9 cellular contexts compared by ENCODE assay signal in the genomic region with DNA sequence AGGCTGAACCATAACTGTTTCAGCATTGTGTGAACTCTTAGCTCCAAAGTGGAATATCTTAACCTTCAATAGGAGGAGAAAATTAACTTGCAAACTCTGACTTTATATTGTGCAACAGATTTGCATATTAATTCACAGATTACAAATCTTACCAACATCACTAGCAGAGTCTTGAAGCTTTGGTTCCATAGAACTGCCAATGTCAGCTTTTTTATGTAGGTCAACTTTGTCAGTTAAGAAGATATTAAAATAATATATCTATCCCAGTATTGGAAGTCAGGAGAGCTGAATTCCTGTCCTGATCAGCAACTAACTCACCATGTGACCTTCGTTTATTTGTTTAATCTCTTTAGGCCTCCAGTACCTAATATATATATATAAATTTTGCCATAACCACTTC.
"Had no signal": no experiment of that assay in that cellular context is flagged by ENCODE, and none has a peak within 500 bp of the region (broad histone marks: within the 10 kb centered on the region; RNA-seq: fewer than 3 reads in every experiment).

No MANE protein-coding gene starts in this region.

- H3K4me3 Mint-ChIP-seq: HFFc6, IgD-negative memory B cell had no signal

- H3K9me3 Mint-ChIP-seq: HFFc6 had no signal

- H3K27ac Mint-ChIP-seq: HFFc6, IgD-negative memory B cell had no signal

- DNase-seq: GM23248, GOT3, H7, HFFc6, KBM-7 had no signal

- H3K27ac ChIP-seq: GM23248, HL-60 had no signal

- H3K4me3 ChIP-seq: GM23248, HAP-1 had no signal

- H2AFZ ChIP-seq: GM23248 had no signal

- H3K9ac ChIP-seq: GM23248 had no signal

- H3K9me3 ChIP-seq: HAP-1 had no signal

- ATAC-seq: HCT116 had no signal
